8 cellular contexts compared by ENCODE assay signal in genomic region chr5:177891547-177892356, GRCh38.
A peak's percentile ranks its signal among the peaks of the same experiment; 100 is the strongest.
DNase-seq lines count a peak whose midpoint lies in the region; ATAC-seq and TF ChIP-seq lines count a peak whose summit lies in the region.
"Not testable (repeated sequence)": the region's sequence is repeated elsewhere in the genome, so short reads cannot be mapped to it uniquely, and the experiment has no call there.

No MANE protein-coding gene starts in this region.

- TF ChIP-seq CTCF in DND-41 (IDR thresholded peaks at IDR 0.05; ENCODE audit: borderline replicate concordance, extremely low read depth, low read length, poor library complexity, severe bottlenecking) = not testable (repeated sequence)
- TF ChIP-seq CTCF in OCI-LY7 (conservative IDR thresholded peaks at IDR 0.05; ENCODE audit: low read length) (0 out of 2 replicates have a peak, but pooled peaks have one; percentile 20), liver (IDR thresholded peaks at IDR 0.05; ENCODE audit: low read depth, low read length, missing input control) (peak; percentile 20)

- CTCF ChIA-PET in OCI-LY7 (lab: Charles Lee; ENCODE audit: unreplicated experiment) = not testable (repeated sequence)

- not testable (repeated sequence) for BruUV-seq in OCI-LY7 (replicated peaks; lab: Mats Ljungman, UMichigan)

- H3K4me2 ChIP-seq in DND-41 (ENCODE audit: insufficient read depth, low read length); OCI-LY7 (ENCODE audit: low read length): not testable (repeated sequence)

- peak; percentile 52 for DNase-seq in DND-41
- not testable (repeated sequence) for DNase-seq in OCI-LY7 (ENCODE audit: low spot score)
- DNase-seq in activated T-cell treated with anti-CD3 and anti-CD28 coated beads, Interleukin-2, amount 50 U/mL, for 4 hours = peak; percentile 19
- peak; percentile 13 to 23 (median 13) for DNase-seq in effector memory CD8-positive, alpha-beta T cell
- peak; percentile 19 for DNase-seq in stimulated activated CD4-positive, alpha-beta T cell treated with anti-CD3 and anti-CD28 coated beads, Interleukin-1b, Interleukin-23, amount 100 ng/mL, for 48 hours

- intact Hi-C loops in OCI-LY7 (cut with micrococcal nuclease; ENCODE audit: unreplicated experiment) = not testable (repeated sequence)

- H3K9me3 ChIP-seq in DND-41 (ENCODE audit: insufficient read depth, low read length, severe bottlenecking); OCI-LY7 (ENCODE audit: low read length); liver (ENCODE audit: control insufficient read depth in 4 of 4, low read length in 3 of 4): not testable (repeated sequence)

- not testable (repeated sequence) for H4K20me1 ChIP-seq in DND-41 (ENCODE audit: insufficient read depth, low read length); OCI-LY7 (ENCODE audit: insufficient read depth, low read length)

- not testable (repeated sequence) for H3K4me3 Mint-ChIP-seq in activated T-cell treated with anti-CD3 and anti-CD28 coated beads, Interleukin-2, amount 50 U/mL, for 4 hours; effector memory CD8-positive, alpha-beta T cell

- not testable (repeated sequence) for H3K36me3 ChIP-seq in DND-41 (ENCODE audit: insufficient read depth, low read length); OCI-LY7 (ENCODE audit: insufficient read depth, low read length); liver (ENCODE audit: control insufficient read depth in 4 of 4, insufficient read depth in 3 of 4, low read depth in 1 of 4, low read length in 3 of 4)

- POLR2A ChIA-PET in OCI-LY7 (lab: Charles Lee) = not testable (repeated sequence)

- not testable (repeated sequence) for H3K36me3 Mint-ChIP-seq in activated T-cell treated with anti-CD3 and anti-CD28 coated beads, Interleukin-2, amount 50 U/mL, for 4 hours (ENCODE audit: insufficient read depth); effector memory CD8-positive, alpha-beta T cell (ENCODE audit: insufficient read depth)

- ATAC-seq in DND-41 (ENCODE audit: insufficient read depth, low read depth) (peak; percentile 99), GM19455 (IDR thresholded peaks at IDR 0.05; ENCODE audit: unreplicated experiment) (peak; percentile 84), HG02884 (IDR thresholded peaks at IDR 0.05; ENCODE audit: unreplicated experiment) (peak; percentile 85)
- peak; percentile 93 to 99 for ATAC-seq in activated T-cell treated with anti-CD3 and anti-CD28 coated beads, Interleukin-2, amount 50 U/mL, for 4 hours
- peak; percentile 94 for ATAC-seq in effector memory CD8-positive, alpha-beta T cell (replicated peaks)

- not testable (repeated sequence) for H3K9ac ChIP-seq in DND-41 (ENCODE audit: low read depth, low read length); liver (ENCODE audit: low read depth in 1 of 2, low read length in 2 of 2)

- H3K27me3 ChIP-seq in DND-41 (ENCODE audit: insufficient read depth, low read length, poor library complexity); liver (ENCODE audit: control insufficient read depth in 4 of 4, insufficient read depth in 4 of 4, low read length in 3 of 4): not testable (repeated sequence)

- not testable (repeated sequence) for H3K4me1 ChIP-seq in DND-41 (ENCODE audit: insufficient read depth, low read length); OCI-LY7 (ENCODE audit: insufficient read depth, low read length, poor library complexity, severe bottlenecking); liver (ENCODE audit: control insufficient read depth in 4 of 4, insufficient read depth in 4 of 4, low read length in 3 of 4)

- not testable (repeated sequence) for H3K9me3 Mint-ChIP-seq in activated T-cell treated with anti-CD3 and anti-CD28 coated beads, Interleukin-2, amount 50 U/mL, for 4 hours; effector memory CD8-positive, alpha-beta T cell

- 11% methylated on average over 6 of the region's 11 CpGs for WGBS in liver

- not testable (repeated sequence) for H2AFZ ChIP-seq in DND-41 (ENCODE audit: low read depth, low read length); OCI-LY7 (ENCODE audit: low read length)

- not testable (repeated sequence) for H3K79me2 ChIP-seq in DND-41 (ENCODE audit: insufficient read depth, low read length); OCI-LY7 (ENCODE audit: insufficient read depth, low read depth, low read length)

- TF ChIP-seq RAD21 in liver (IDR thresholded peaks at IDR 0.05) = peak; percentile 21 to 29

- H3K27ac Mint-ChIP-seq in effector memory CD8-positive, alpha-beta T cell = not testable (repeated sequence)

- H3K4me3 ChIP-seq in DND-41 (ENCODE audit: low read depth in 1 of 2, low read length in 2 of 2); OCI-LY7 (ENCODE audit: low read depth, low read length, poor library complexity, severe bottlenecking); liver (ENCODE audit: low read depth in 1 of 3, low read length in 3 of 3): not testable (repeated sequence)

- H3K4me1 Mint-ChIP-seq in activated T-cell treated with anti-CD3 and anti-CD28 coated beads, Interleukin-2, amount 50 U/mL, for 4 hours (ENCODE audit: low read depth); effector memory CD8-positive, alpha-beta T cell (ENCODE audit: low read depth in 2 of 2): not testable (repeated sequence)

- not testable (repeated sequence) for H3K9me2 ChIP-seq in OCI-LY7 (ENCODE audit: insufficient read depth, low read length)

- not testable (repeated sequence) for H3K27ac ChIP-seq in DND-41 (ENCODE audit: low read length); OCI-LY7 (ENCODE audit: low read depth, low read length, poor library complexity, severe bottlenecking); liver (ENCODE audit: low read depth in 1 of 2, low read length in 2 of 2)

- not testable (repeated sequence) for H3K27me3 Mint-ChIP-seq in activated T-cell treated with anti-CD3 and anti-CD28 coated beads, Interleukin-2, amount 50 U/mL, for 4 hours (ENCODE audit: low read depth); effector memory CD8-positive, alpha-beta T cell
